In genomic region chr10:79298403-79299244, GRCh38 we compare ENCODE assay signal across 8 cellular contexts. TPM values are rescaled to one million over a fixed set of nuclear protein-coding genes. Genes with fewer than 3 reads are reported as not detected.
DNase-seq lines count a peak whose midpoint lies in the region; ATAC-seq and TF ChIP-seq lines count a peak whose summit lies in the region.

No MANE protein-coding gene starts in this region.

- H3K4me1 ChIP-seq in osteoblast (ENCODE audit: insufficient read depth, low read length): peaks cover 31% of the 10 kb centered on the region

- POLR2A ChIA-PET in RWPE1 (lab: Yijun Ruan, JAX; ENCODE audit: low non-redundant PET): no interaction called here

- peak; percentile 24 for ATAC-seq in effector memory CD8-positive, alpha-beta T cell (replicated peaks)
- no peak for ATAC-seq in HG03108 (IDR thresholded peaks at IDR 0.05; ENCODE audit: unreplicated experiment)
- ATAC-seq in HG02571 (IDR thresholded peaks at IDR 0.05; ENCODE audit: unreplicated experiment): no peak
- ATAC-seq in HG03469 (IDR thresholded peaks at IDR 0.05; ENCODE audit: unreplicated experiment): no peak

- no peaks in the 10 kb centered on the region for H3K9me3 ChIP-seq in osteoblast (ENCODE audit: low read depth, low read length)

- no peaks in the 10 kb centered on the region for H3K9me3 Mint-ChIP-seq in effector memory CD8-positive, alpha-beta T cell

- DNase-seq in ELF-1 (ENCODE audit: low read depth, low spot score): peak; percentile 65
- peak; percentile 96 for DNase-seq in RWPE1 (ENCODE audit: low spot score)
- DNase-seq in effector memory CD8-positive, alpha-beta T cell: no peak
- DNase-seq in osteoblast (ENCODE audit: insufficient read length, low spot score, missing footprints): peak; percentile 100
- no peak for DNase-seq in NCI-H1092 treated with DMSO at 0.1 percent for 48 hours (lab: John Stamatoyannopoulos, UW)

- H3K36me3 Mint-ChIP-seq in effector memory CD8-positive, alpha-beta T cell (ENCODE audit: insufficient read depth): peaks cover 21% of the 10 kb centered on the region

- H3K27me3 Mint-ChIP-seq in effector memory CD8-positive, alpha-beta T cell: no peaks in the 10 kb centered on the region

- no peak for TF ChIP-seq CTCF in RWPE1 (conservative IDR thresholded peaks at IDR 0.05; ENCODE audit: low read depth)
- TF ChIP-seq CTCF in osteoblast (IDR thresholded peaks at IDR 0.05; ENCODE audit: extremely low read depth, low read depth, low read length): no peak

- CTCF ChIA-PET in RWPE1 (lab: Yijun Ruan, JAX): no interaction called here

- H3K79me2 ChIP-seq in osteoblast (ENCODE audit: insufficient read depth, low read length): peaks cover 11% of the 10 kb centered on the region

- H3K27me3 ChIP-seq in osteoblast (ENCODE audit: insufficient read depth, low read length): no peaks in the 10 kb centered on the region

- peak overlapping the region; percentile 56 for H3K4me2 ChIP-seq in osteoblast (ENCODE audit: insufficient read depth, low read length)

- H3K27ac ChIP-seq in RWPE1: peak overlapping the region; percentile 80
- peak overlapping the region; percentile 98 for H3K27ac ChIP-seq in osteoblast (ENCODE audit: low read depth, low read length)

- H3K27ac Mint-ChIP-seq in effector memory CD8-positive, alpha-beta T cell: peak overlapping the region in 1 of 2 donors; percentile 17

- no peak overlapping the region for H2AFZ ChIP-seq in osteoblast (ENCODE audit: low read length)

- peak overlapping the region; percentile 38 for H3K4me3 ChIP-seq in osteoblast (ENCODE audit: insufficient read depth, low read length)

- H4K20me1 ChIP-seq in osteoblast (ENCODE audit: insufficient read depth, low read length): peaks cover 37% of the 10 kb centered on the region

- H3K4me3 Mint-ChIP-seq in effector memory CD8-positive, alpha-beta T cell: no peak overlapping the region

- peaks cover 77% of the 10 kb centered on the region for H3K36me3 ChIP-seq in osteoblast (ENCODE audit: insufficient read depth, low read length)

- H3K4me1 Mint-ChIP-seq in effector memory CD8-positive, alpha-beta T cell (ENCODE audit: low read depth in 2 of 2): peaks cover 4 to 8% of the 10 kb centered on the region in 2 donors

RNA-seq across cellular contexts. Expression of gene PPIF, which starts 48.6 kb away (rescaled TPM):
- 37.7 and 39.1 TPM in 2 replicates for total RNA-seq in osteoblast

Comparison
In these comparisons a context has a peak if more than half of its experiments do, and no peak if none do; other contexts are left out.
1. DNase-seq: peak in ELF-1 (single experiment), RWPE1 (single experiment) and osteoblast (single experiment); none in effector memory CD8-positive, alpha-beta T cell (0 of 3) and NCI-H1092 treated with DMSO at 0.1 percent for 48 hours (single experiment).